ENCODE assay signal across 9 cellular contexts in genomic region chr5:217475-217859, GRCh38. TPM values are rescaled to one million over a fixed set of nuclear protein-coding genes. Genes with fewer than 3 reads are reported as not detected.
DNase-seq lines count a peak whose midpoint lies in the region; ATAC-seq, FAIRE-seq and TF ChIP-seq lines count a peak whose summit lies in the region.
"Not testable (repeated sequence)": the region's sequence is repeated elsewhere in the genome, so short reads cannot be mapped to it uniquely, and the experiment has no call there.
"Had no signal": no experiment of that assay in that cellular context is flagged by ENCODE, and none has a peak within 500 bp of the region (broad histone marks: within the 10 kb centered on the region; RNA-seq: fewer than 3 reads in every experiment).

No MANE protein-coding gene starts in this region.

- in situ Hi-C loops in HepG2 (cut with HindIII; ENCODE audit: extremely low pct_ligation_motif_present, low pct_unique_long_range_greater_than_20kb): not testable (repeated sequence)

- H2AFZ ChIP-seq in H1 (ENCODE audit: low read length); HepG2 (ENCODE audit: low read length): not testable (repeated sequence)

- H2BK20ac ChIP-seq in H1 (ENCODE audit: low read length): not testable (repeated sequence)

- H3K9ac ChIP-seq in BLaER1: peak overlapping the region; percentile 98
- peak overlapping the region in 2 of 4 experiments; percentile 75 to 78; a peak in 4 of 7 replicates for H3K9ac ChIP-seq in H1 (replicated peaks in 1 of 4; ENCODE audit: extremely low read depth in 1 of 4, low read depth in 3 of 4, low read length in 3 of 4)
- H3K9ac ChIP-seq in HepG2 (ENCODE audit: insufficient read depth, low read depth, low read length): peak overlapping the region; percentile 70

- peaks cover 12% of the 10 kb centered on the region for H3K36me3 ChIP-seq in BLaER1
- H3K36me3 ChIP-seq in H1 (ENCODE audit: control insufficient read depth in 2 of 4, insufficient read depth in 4 of 4, low read length in 3 of 4); HepG2 (replicated peaks in 1 of 2; ENCODE audit: control insufficient read depth in 1 of 2, insufficient read depth in 2 of 2, low read length in 2 of 2): not testable (repeated sequence)

- H3K9me3 ChIP-seq in BLaER1; H1 (ENCODE audit: insufficient read depth in 2 of 2, low read depth in 1 of 2, low read length in 1 of 2); HepG2 (ENCODE audit: low read length): not testable (repeated sequence)

- CTCF ChIA-PET in H1 (lab: Charles Lee; ENCODE audit: partially characterized antibody): interaction anchor here (0.7 to 2.9 kb wide), 5 partner anchors 10 to 29 kb away, joined by 4 to 10 read pairs (median 5); partner anchors contain the start of gene LRRC14B
- CTCF ChIA-PET in HepG2 (lab: Yijun Ruan, JAX; ENCODE audit: low intra/inter-chr PET ratio, low total read pairs): interaction anchor here (0.8 kb wide), 1 partner anchor 29 kb away, joined by 3 read pairs; no protein-coding TSS in a partner anchor

- 36% methylated on average over 6 of the region's 6 CpGs; no CpG with 5 or more reads in 1 of the 2 experiments for WGBS in H1 (ENCODE audit: extremely low coverage in 1 of 2, insufficient coverage in 1 of 2, insufficient read length in 1 of 2, insufficient replicate concordance in 2 of 2, low coverage in 1 of 2, low lambda C conversion rate in 2 of 2, missing lambda C conversion rate in 1 of 2), 2 experiments
- 3% methylated on average over 6 of the region's 6 CpGs for WGBS in HepG2 (ENCODE audit: low lambda C conversion rate)

- H3K4me1 ChIP-seq in BLaER1: peaks cover 61% of the 10 kb centered on the region
- H3K4me1 ChIP-seq in H1 (replicated peaks in 1 of 4; ENCODE audit: control insufficient read depth in 3 of 4, insufficient read depth in 4 of 4, low read length in 3 of 4): not testable (repeated sequence)
- H3K4me1 ChIP-seq in HepG2 (ENCODE audit: insufficient read depth, low read length): peaks cover 24% of the 10 kb centered on the region

- not testable (repeated sequence) for H4K5ac ChIP-seq in H1 (ENCODE audit: insufficient read length, low read depth, low read length)

- DNase-seq in NCI-H1436 (lab: John Stamatoyannopoulos, UW) (peak; percentile 16), HepG2 (ENCODE audit: low spot score) (peak; percentile 10)
- DNase-seq in activated CD8-positive, alpha-beta memory T cell treated with anti-CD3 and anti-CD28 coated beads for 24 hours: peak; percentile 52
- not testable (repeated sequence) for DNase-seq in H1 (ENCODE audit: low read depth in 1 of 2, low spot score in 2 of 2); skeletal muscle cell (ENCODE audit: low read depth)

- not testable (repeated sequence) for FAIRE-seq in H1 (lab: Jason Lieb, UNC); HepG2 (lab: Jason Lieb, UNC)

- not testable (repeated sequence) for H3K23ac ChIP-seq in H1 (ENCODE audit: insufficient read length)

- peak overlapping the region; percentile 97 for H3K27ac ChIP-seq in BLaER1
- H3K27ac ChIP-seq in H1 (ENCODE audit: low read depth, low read length): not testable (repeated sequence)
- peak overlapping the region; percentile 81 for H3K27ac ChIP-seq in HepG2 (ENCODE audit: extremely low read length, insufficient read depth, low read length)

- not testable (repeated sequence) for H3K4ac ChIP-seq in H1 (replicated peaks; ENCODE audit: insufficient read length, low read depth, low read length)

- TF ChIP-seq EP300 in H1 (IDR thresholded peaks at IDR 0.05; ENCODE audit: borderline replicate concordance in 1 of 2, low read depth in 2 of 2, low read length in 2 of 2); HepG2 (IDR thresholded peaks at IDR 0.05; ENCODE audit: low read depth in 2 of 2, low read length in 2 of 2); HepG2 (CRISPR knock-in tag; IDR thresholded peaks at IDR 0.05; ENCODE audit: borderline replicate concordance): not testable (repeated sequence)

- not testable (repeated sequence) for H2BK12ac ChIP-seq in H1 (ENCODE audit: low read depth, low read length)

- not testable (repeated sequence) for H3K27me3 ChIP-seq in BLaER1; H1 (replicated peaks in 1 of 4; ENCODE audit: control insufficient read depth in 3 of 4, extremely low read depth in 1 of 4, insufficient read depth in 3 of 4, low read length in 3 of 4); HepG2 (ENCODE audit: control insufficient read depth in 1 of 2, insufficient read depth in 2 of 2, low read length in 2 of 2)

- BruUV-seq in HepG2 (replicated peaks; lab: Mats Ljungman, UMichigan): TSS peak; percentile 73

- TF ChIP-seq CTCF in H1 (IDR thresholded peaks at IDR 0.05; ENCODE audit: control extremely low read depth in 1 of 3, insufficient read depth in 1 of 3, low read depth in 1 of 3, low read length in 3 of 3); HepG2 (CRISPR knock-in tag; IDR thresholded peaks at IDR 0.05): not testable (repeated sequence)

- ATAC-seq in GM19328 (IDR thresholded peaks at IDR 0.05; ENCODE audit: unreplicated experiment) (peak; percentile 18), HG02885 (IDR thresholded peaks at IDR 0.05; ENCODE audit: poor library complexity, unreplicated experiment) (peak; percentile 38), HepG2 (peak; percentile 58)

- peaks cover 3 to 43% of the 10 kb centered on the region in 2 experiments; a peak in 3 of 4 replicates for H3K79me2 ChIP-seq in H1 (ENCODE audit: control insufficient read depth in 1 of 2, insufficient read depth in 2 of 2, low read length in 2 of 2)
- peaks cover 60% of the 10 kb centered on the region for H3K79me2 ChIP-seq in HepG2 (ENCODE audit: insufficient read depth, low read length)

- not testable (repeated sequence) for H3K23me2 ChIP-seq in H1 (ENCODE audit: low read depth, low read length)

- not testable (repeated sequence) for H2BK15ac ChIP-seq in H1 (ENCODE audit: low read length)

- H3K4me3 ChIP-seq in BLaER1: peak overlapping the region; percentile 100
- peak overlapping the region; percentile 66 to 91 (median 87) for H3K4me3 ChIP-seq in H1 (ENCODE audit: extremely low read depth in 1 of 4, insufficient read depth in 2 of 4, low read depth in 3 of 4, low read length in 4 of 4)
- peak overlapping the region; percentile 81 to 99 (median 93); a peak in 5 of 6 replicates for H3K4me3 ChIP-seq in HepG2 (replicated peaks in 1 of 3; ENCODE audit: insufficient read depth in 1 of 3, low read depth in 2 of 3, low read length in 3 of 3)
- peak overlapping the region; percentile 97 for H3K4me3 ChIP-seq in skeletal muscle cell (ENCODE audit: low read depth, low read length)

- not testable (repeated sequence) for H4K8ac ChIP-seq in H1 (ENCODE audit: extremely low read depth, insufficient read depth, low read length)

- H3K18ac ChIP-seq in H1 (ENCODE audit: extremely low read depth, low read length): not testable (repeated sequence)

- 0 out of 4 replicates have a peak, but pooled peaks of 1 of the 2 experiments have one; percentile 1 for TF ChIP-seq RAD21 in H1 (IDR thresholded peaks at IDR 0.05 in 1 of 2, conservative IDR thresholded peaks at IDR 0.05 in 1 of 2; ENCODE audit: low read depth in 2 of 2, low read length in 2 of 2)
- TF ChIP-seq RAD21 in HepG2 (CRISPR knock-in tag; IDR thresholded peaks at IDR 0.05): not testable (repeated sequence)

- H4K20me1 ChIP-seq in BLaER1: peaks cover 64% of the 10 kb centered on the region
- H4K20me1 ChIP-seq in H1 (replicated peaks in 1 of 2; ENCODE audit: control insufficient read depth in 1 of 2, insufficient read depth in 2 of 2, low read length in 2 of 2): not testable (repeated sequence)
- peaks cover 34% of the 10 kb centered on the region for H4K20me1 ChIP-seq in HepG2 (ENCODE audit: insufficient read depth, low read length)

- H3K56ac ChIP-seq in H1 (replicated peaks; ENCODE audit: insufficient read length, low read depth, low read length): not testable (repeated sequence)

- H2AK5ac ChIP-seq in H1 (ENCODE audit: low read depth, low read length): not testable (repeated sequence)

- H3K4me2 ChIP-seq in BLaER1: peak overlapping the region; percentile 77
- H3K4me2 ChIP-seq in H1 (ENCODE audit: insufficient read depth in 1 of 2, low read depth in 2 of 2, low read length in 2 of 2): peak overlapping the region; percentile 47 to 58
- peak overlapping the region; percentile 68 for H3K4me2 ChIP-seq in HepG2 (ENCODE audit: low read depth, low read length)

- not testable (repeated sequence) for H4K91ac ChIP-seq in H1 (replicated peaks; ENCODE audit: insufficient read length, low read length)

- TF ChIP-seq POLR2A in H1 (IDR thresholded peaks at IDR 0.05; ENCODE audit: control extremely low read depth in 1 of 2, low read depth in 2 of 2, low read length in 2 of 2); HepG2 (IDR thresholded peaks at IDR 0.05; ENCODE audit: insufficient read depth in 1 of 2, low read depth in 2 of 2, low read length in 2 of 2): not testable (repeated sequence)

- not testable (repeated sequence) for H2BK120ac ChIP-seq in H1 (replicated peaks; ENCODE audit: low read depth, low read length)

- not testable (repeated sequence) for H3K14ac ChIP-seq in H1 (ENCODE audit: insufficient read length)

- H2BK5ac ChIP-seq in H1 (ENCODE audit: low read depth, low read length): not testable (repeated sequence)

- H3K79me1 ChIP-seq in H1 (ENCODE audit: low read depth, low read length): not testable (repeated sequence)

- POLR2A ChIA-PET in H1 (lab: Charles Lee; ENCODE audit: partially characterized antibody): interaction anchor here (1.0 to 2.2 kb wide), 8 partner anchors 10 to 127 kb away, joined by 3 to 8 read pairs (median 4); partner anchors contain the start of genes LRRC14B and PDCD6
- POLR2A ChIA-PET in HepG2 (lab: Yijun Ruan, JAX): interaction anchor here (1.4 to 2.4 kb wide), 2 partner anchors 14 to 54 kb away, joined by 4 to 15 read pairs; partner anchors contain the start of gene PDCD6

- intact Hi-C loops in HepG2 (cut with micrococcal nuclease; ENCODE audit: unreplicated experiment): loop anchor here (5.0 to 10.0 kb wide), 3 partner anchors 55 to 727 kb away; partner anchors contain the start of genes EXOC3 and PDCD6

RNA-seq across cellular contexts. Expression of gene CCDC127, which starts 0.5 kb away (rescaled TPM):
- 7.2 and 8.0 TPM in 2 replicates for total RNA-seq in H1 (2021; fragmentation: NEBNext Ultra II Directional; extraction: Animal tissue kit (Norgen Biotek cat#: 25700))
- polyA plus RNA-seq in H1 (2011; rRNA removed) (2.9 and 3.4 TPM in 2 replicates), HepG2 (2011; rRNA removed) (2.9 and 3.7 TPM in 2 replicates)
- 3.9 TPM for polyA plus RNA-seq in H1 (2011; cell fraction: cytosol; rRNA removed)
- polyA plus RNA-seq in H1 (2011; cell fraction: nucleus; rRNA removed): 4.5 TPM
- polyA plus RNA-seq in H1 (2012, experiment 1 of 2): 4.7 to 6.8 TPM (median 5.7 TPM) in 4 replicates
- polyA plus RNA-seq in H1 (2012, experiment 2 of 2): 1.6 TPM
- 4.8 TPM for polyA plus RNA-seq in H1 (2013, experiment 1 of 2)
- polyA plus RNA-seq in H1 (2013, experiment 2 of 2): 5.6 TPM
- polyA minus RNA-seq in H1 (2011; rRNA and poly(A)+ RNA removed): 3.1 and 3.8 TPM in 2 replicates
- polyA minus RNA-seq in H1 (2011; cell fraction: cytosol; rRNA and poly(A)+ RNA removed): 3.6 TPM
- 6.9 TPM for polyA minus RNA-seq in H1 (2011; cell fraction: nucleus; rRNA and poly(A)+ RNA removed)
- 2.8 and 4.3 TPM in 2 replicates for total RNA-seq in HepG2 (2016; rRNA removed; fragmentation: Illumina TruSeq; extraction: Trizol)
- total RNA-seq in HepG2 (2016; cell fraction: cytosol; rRNA removed; fragmentation: Illumina TruSeq; extraction: Trizol; ENCODE audit: low read depth): 1.0 and 1.3 TPM in 2 replicates
- total RNA-seq in HepG2 (2016; cell fraction: insoluble cytoplasmic fraction; rRNA removed; fragmentation: Illumina TruSeq; extraction: Trizol): 2.2 and 4.2 TPM in 2 replicates
- 1.4 and 2.0 TPM in 2 replicates for total RNA-seq in HepG2 (2016; cell fraction: membrane; rRNA removed; fragmentation: Illumina TruSeq; extraction: Trizol)
- 3.4 and 4.3 TPM in 2 replicates for total RNA-seq in HepG2 (2016; cell fraction: nucleus; rRNA removed; fragmentation: Illumina TruSeq; extraction: Trizol)
- polyA plus RNA-seq in HepG2 (2011; cell fraction: cytosol; rRNA removed): 2.6 and 3.2 TPM in 2 replicates
- 4.9 and 6.4 TPM in 2 replicates for polyA plus RNA-seq in HepG2 (2011; cell fraction: nucleus; rRNA removed)
- polyA plus RNA-seq in HepG2 (2012): 5.0 and 5.2 TPM in 2 replicates
- polyA plus RNA-seq in HepG2 (2016; cell fraction: cytosol; fragmentation: Illumina TruSeq; extraction: Trizol; ENCODE audit: low read depth): 0.50 and 0.51 TPM in 2 replicates
- 1.8 and 2.3 TPM in 2 replicates for polyA plus RNA-seq in HepG2 (2016; cell fraction: insoluble cytoplasmic fraction; fragmentation: Illumina TruSeq; extraction: Trizol; ENCODE audit: low read depth)
- polyA plus RNA-seq in HepG2 (2016; cell fraction: membrane; fragmentation: Illumina TruSeq; extraction: Trizol; ENCODE audit: low read depth): 0.66 and 0.68 TPM in 2 replicates
- 8.7 and 9.9 TPM in 2 replicates for polyA plus RNA-seq in HepG2 (2016; cell fraction: nucleus; fragmentation: Illumina TruSeq; extraction: Trizol; ENCODE audit: insufficient read depth, low read depth)
- polyA minus RNA-seq in HepG2 (2011; rRNA and poly(A)+ RNA removed; ENCODE audit: low replicate concordance): 2.8 and 7.8 TPM in 2 replicates
- polyA minus RNA-seq in HepG2 (2011; cell fraction: cytosol; rRNA and poly(A)+ RNA removed): 2.0 TPM in 2 replicates
- polyA minus RNA-seq in HepG2 (2011; cell fraction: nucleus; rRNA and poly(A)+ RNA removed): 6.7 and 8.1 TPM in 2 replicates

RNA-seq across cellular contexts. Expression of gene SDHA, which starts 0.7 kb away (rescaled TPM):
- total RNA-seq in H1 (2021; fragmentation: NEBNext Ultra II Directional; extraction: Animal tissue kit (Norgen Biotek cat#: 25700)): 86.1 and 87.3 TPM in 2 replicates
- polyA plus RNA-seq in H1 (2011; rRNA removed) (59.7 and 80.6 TPM in 2 replicates), HepG2 (2011; rRNA removed) (156 and 185 TPM in 2 replicates)
- polyA plus RNA-seq in H1 (2011; cell fraction: cytosol; rRNA removed): 67.8 TPM
- 130 TPM for polyA plus RNA-seq in H1 (2011; cell fraction: nucleus; rRNA removed)
- 86.7 to 111 TPM (median 100 TPM) in 4 replicates for polyA plus RNA-seq in H1 (2012, experiment 1 of 2)
- polyA plus RNA-seq in H1 (2012, experiment 2 of 2): 40.5 TPM
- polyA plus RNA-seq in H1 (2013, experiment 1 of 2): 113 TPM
- 113 TPM for polyA plus RNA-seq in H1 (2013, experiment 2 of 2)
- polyA minus RNA-seq in H1 (2011; rRNA and poly(A)+ RNA removed): 125 and 144 TPM in 2 replicates
- polyA minus RNA-seq in H1 (2011; cell fraction: cytosol; rRNA and poly(A)+ RNA removed): 67.0 TPM
- 99.3 TPM for polyA minus RNA-seq in H1 (2011; cell fraction: nucleus; rRNA and poly(A)+ RNA removed)
- total RNA-seq in HepG2 (2016; rRNA removed; fragmentation: Illumina TruSeq; extraction: Trizol): 192 and 240 TPM in 2 replicates
- total RNA-seq in HepG2 (2016; cell fraction: cytosol; rRNA removed; fragmentation: Illumina TruSeq; extraction: Trizol; ENCODE audit: low read depth): 42.0 and 46.9 TPM in 2 replicates
- total RNA-seq in HepG2 (2016; cell fraction: insoluble cytoplasmic fraction; rRNA removed; fragmentation: Illumina TruSeq; extraction: Trizol): 168 and 247 TPM in 2 replicates
- 52.9 and 56.5 TPM in 2 replicates for total RNA-seq in HepG2 (2016; cell fraction: membrane; rRNA removed; fragmentation: Illumina TruSeq; extraction: Trizol)
- 141 and 179 TPM in 2 replicates for total RNA-seq in HepG2 (2016; cell fraction: nucleus; rRNA removed; fragmentation: Illumina TruSeq; extraction: Trizol)
- polyA plus RNA-seq in HepG2 (2011; cell fraction: cytosol; rRNA removed): 110 and 117 TPM in 2 replicates
- 108 and 110 TPM in 2 replicates for polyA plus RNA-seq in HepG2 (2011; cell fraction: nucleus; rRNA removed)
- polyA plus RNA-seq in HepG2 (2012): 146 and 185 TPM in 2 replicates
- polyA plus RNA-seq in HepG2 (2016; cell fraction: cytosol; fragmentation: Illumina TruSeq; extraction: Trizol; ENCODE audit: low read depth): 12.6 and 16.7 TPM in 2 replicates
- 131 and 149 TPM in 2 replicates for polyA plus RNA-seq in HepG2 (2016; cell fraction: insoluble cytoplasmic fraction; fragmentation: Illumina TruSeq; extraction: Trizol; ENCODE audit: low read depth)
- polyA plus RNA-seq in HepG2 (2016; cell fraction: membrane; fragmentation: Illumina TruSeq; extraction: Trizol; ENCODE audit: low read depth): 23.0 and 24.9 TPM in 2 replicates
- 181 and 200 TPM in 2 replicates for polyA plus RNA-seq in HepG2 (2016; cell fraction: nucleus; fragmentation: Illumina TruSeq; extraction: Trizol; ENCODE audit: insufficient read depth, low read depth)
- 514 and 684 TPM in 2 replicates for polyA minus RNA-seq in HepG2 (2011; rRNA and poly(A)+ RNA removed; ENCODE audit: low replicate concordance)
- 123 and 151 TPM in 2 replicates for polyA minus RNA-seq in HepG2 (2011; cell fraction: cytosol; rRNA and poly(A)+ RNA removed)
- 128 and 143 TPM in 2 replicates for polyA minus RNA-seq in HepG2 (2011; cell fraction: nucleus; rRNA and poly(A)+ RNA removed)

RNA-seq across cellular contexts. Expression of gene LRRC14B, which starts 26.2 kb away (rescaled TPM):
- not detected in 2 replicates for total RNA-seq in H1 (2021; fragmentation: NEBNext Ultra II Directional; extraction: Animal tissue kit (Norgen Biotek cat#: 25700))
- polyA plus RNA-seq in H1 (2011; rRNA removed) (not detected in 2 replicates), HepG2 (2011; rRNA removed) (not detected in 2 replicates)
- not detected for polyA plus RNA-seq in H1 (2011; cell fraction: cytosol; rRNA removed)
- polyA plus RNA-seq in H1 (2011; cell fraction: nucleus; rRNA removed): not detected
- not detected in 4 replicates for polyA plus RNA-seq in H1 (2012, experiment 1 of 2)
- polyA plus RNA-seq in H1 (2012, experiment 2 of 2): not detected
- polyA plus RNA-seq in H1 (2013, experiment 1 of 2): not detected
- not detected for polyA plus RNA-seq in H1 (2013, experiment 2 of 2)
- not detected in 2 replicates for polyA minus RNA-seq in H1 (2011; rRNA and poly(A)+ RNA removed)
- not detected for polyA minus RNA-seq in H1 (2011; cell fraction: cytosol; rRNA and poly(A)+ RNA removed)
- polyA minus RNA-seq in H1 (2011; cell fraction: nucleus; rRNA and poly(A)+ RNA removed): not detected
- not detected in 2 replicates for total RNA-seq in HepG2 (2016; rRNA removed; fragmentation: Illumina TruSeq; extraction: Trizol)
- total RNA-seq in HepG2 (2016; cell fraction: cytosol; rRNA removed; fragmentation: Illumina TruSeq; extraction: Trizol; ENCODE audit: low read depth): not detected in 2 replicates
- total RNA-seq in HepG2 (2016; cell fraction: insoluble cytoplasmic fraction; rRNA removed; fragmentation: Illumina TruSeq; extraction: Trizol): not detected in 2 replicates
- not detected in 2 replicates for total RNA-seq in HepG2 (2016; cell fraction: membrane; rRNA removed; fragmentation: Illumina TruSeq; extraction: Trizol)
- total RNA-seq in HepG2 (2016; cell fraction: nucleus; rRNA removed; fragmentation: Illumina TruSeq; extraction: Trizol): not detected in 2 replicates
- polyA plus RNA-seq in HepG2 (2011; cell fraction: cytosol; rRNA removed): not detected in 2 replicates
- not detected in 2 replicates for polyA plus RNA-seq in HepG2 (2011; cell fraction: nucleus; rRNA removed)
- not detected in 2 replicates for polyA plus RNA-seq in HepG2 (2012)
- polyA plus RNA-seq in HepG2 (2016; cell fraction: cytosol; fragmentation: Illumina TruSeq; extraction: Trizol; ENCODE audit: low read depth): not detected in 2 replicates
- not detected in 2 replicates for polyA plus RNA-seq in HepG2 (2016; cell fraction: insoluble cytoplasmic fraction; fragmentation: Illumina TruSeq; extraction: Trizol; ENCODE audit: low read depth)
- polyA plus RNA-seq in HepG2 (2016; cell fraction: membrane; fragmentation: Illumina TruSeq; extraction: Trizol; ENCODE audit: low read depth): not detected in 2 replicates
- polyA plus RNA-seq in HepG2 (2016; cell fraction: nucleus; fragmentation: Illumina TruSeq; extraction: Trizol; ENCODE audit: insufficient read depth, low read depth): not detected in 2 replicates
- 0.14 TPM in 1 of 2 replicates, not detected in the other for polyA minus RNA-seq in HepG2 (2011; rRNA and poly(A)+ RNA removed; ENCODE audit: low replicate concordance)
- polyA minus RNA-seq in HepG2 (2011; cell fraction: cytosol; rRNA and poly(A)+ RNA removed): not detected in 2 replicates
- polyA minus RNA-seq in HepG2 (2011; cell fraction: nucleus; rRNA and poly(A)+ RNA removed): not detected in 2 replicates
- total RNA-seq: pulmonary artery endothelial cell had no signal

RNA-seq across cellular contexts. Expression of gene PDCD6, which starts 54.0 kb away (rescaled TPM):
- total RNA-seq in H1 (2021; fragmentation: NEBNext Ultra II Directional; extraction: Animal tissue kit (Norgen Biotek cat#: 25700)): 73.8 and 74.2 TPM in 2 replicates
- polyA plus RNA-seq in H1 (2011; rRNA removed) (150 and 193 TPM in 2 replicates), HepG2 (2011; rRNA removed) (150 and 176 TPM in 2 replicates)
- 191 TPM for polyA plus RNA-seq in H1 (2011; cell fraction: cytosol; rRNA removed)
- 139 TPM for polyA plus RNA-seq in H1 (2011; cell fraction: nucleus; rRNA removed)
- polyA plus RNA-seq in H1 (2012, experiment 1 of 2): 119 to 129 TPM (median 120 TPM) in 4 replicates
- polyA plus RNA-seq in H1 (2012, experiment 2 of 2): 43.2 TPM
- 56.0 TPM for polyA plus RNA-seq in H1 (2013, experiment 1 of 2)
- 59.2 TPM for polyA plus RNA-seq in H1 (2013, experiment 2 of 2)
- 122 and 146 TPM in 2 replicates for polyA minus RNA-seq in H1 (2011; rRNA and poly(A)+ RNA removed)
- 59.1 TPM for polyA minus RNA-seq in H1 (2011; cell fraction: cytosol; rRNA and poly(A)+ RNA removed)
- 53.7 TPM for polyA minus RNA-seq in H1 (2011; cell fraction: nucleus; rRNA and poly(A)+ RNA removed)
- total RNA-seq in HepG2 (2016; rRNA removed; fragmentation: Illumina TruSeq; extraction: Trizol): 120 and 134 TPM in 2 replicates
- 36.0 and 42.8 TPM in 2 replicates for total RNA-seq in HepG2 (2016; cell fraction: cytosol; rRNA removed; fragmentation: Illumina TruSeq; extraction: Trizol; ENCODE audit: low read depth)
- total RNA-seq in HepG2 (2016; cell fraction: insoluble cytoplasmic fraction; rRNA removed; fragmentation: Illumina TruSeq; extraction: Trizol): 119 and 122 TPM in 2 replicates
- total RNA-seq in HepG2 (2016; cell fraction: membrane; rRNA removed; fragmentation: Illumina TruSeq; extraction: Trizol): 79.2 and 83.1 TPM in 2 replicates
- total RNA-seq in HepG2 (2016; cell fraction: nucleus; rRNA removed; fragmentation: Illumina TruSeq; extraction: Trizol): 56.7 and 60.4 TPM in 2 replicates
- polyA plus RNA-seq in HepG2 (2011; cell fraction: cytosol; rRNA removed): 179 and 184 TPM in 2 replicates
- polyA plus RNA-seq in HepG2 (2011; cell fraction: nucleus; rRNA removed): 76.8 and 88.9 TPM in 2 replicates
- polyA plus RNA-seq in HepG2 (2012): 73.8 and 84.9 TPM in 2 replicates
- 39.4 and 49.9 TPM in 2 replicates for polyA plus RNA-seq in HepG2 (2016; cell fraction: cytosol; fragmentation: Illumina TruSeq; extraction: Trizol; ENCODE audit: low read depth)
- polyA plus RNA-seq in HepG2 (2016; cell fraction: insoluble cytoplasmic fraction; fragmentation: Illumina TruSeq; extraction: Trizol; ENCODE audit: low read depth): 131 and 139 TPM in 2 replicates
- 63.4 and 71.2 TPM in 2 replicates for polyA plus RNA-seq in HepG2 (2016; cell fraction: membrane; fragmentation: Illumina TruSeq; extraction: Trizol; ENCODE audit: low read depth)
- polyA plus RNA-seq in HepG2 (2016; cell fraction: nucleus; fragmentation: Illumina TruSeq; extraction: Trizol; ENCODE audit: insufficient read depth, low read depth): 103 and 107 TPM in 2 replicates
- 89.6 and 367 TPM in 2 replicates for polyA minus RNA-seq in HepG2 (2011; rRNA and poly(A)+ RNA removed; ENCODE audit: low replicate concordance)
- 38.6 and 39.9 TPM in 2 replicates for polyA minus RNA-seq in HepG2 (2011; cell fraction: cytosol; rRNA and poly(A)+ RNA removed)
- polyA minus RNA-seq in HepG2 (2011; cell fraction: nucleus; rRNA and poly(A)+ RNA removed): 39.9 and 46.1 TPM in 2 replicates
